Comparison of ENCODE assay signal across 1 cellular context in genomic region chr17:55273579-55274370, GRCh38.
TF ChIP-seq lines count a peak whose summit lies in the region.

No MANE protein-coding gene starts in this region.

TF ChIP-seq in HepG2, 621 proteins besides CTCF, POLR2A, EP300 and RAD21 (continued from another document and continues in another):
- 0 out of 2 replicates have a peak, but pooled peaks have one; percentile 48 for TF ChIP-seq ZNF609 (CRISPR knock-in tag; IDR thresholded peaks at IDR 0.05; ENCODE audit: borderline replicate concordance)
- TF ChIP-seq KDM2A (CRISPR knock-in tag; IDR thresholded peaks at IDR 0.05; ENCODE audit: borderline replicate concordance, low read depth): 0 out of 2 replicates have a peak, but pooled peaks have one; percentile 15
- TF ChIP-seq RARG (CRISPR knock-in tag; IDR thresholded peaks at IDR 0.05; ENCODE audit: low read depth): peak; percentile 54; the same call in 1 of the 2 replicates
- TF ChIP-seq ZNF232 (CRISPR knock-in tag; IDR thresholded peaks at IDR 0.05; ENCODE audit: borderline replicate concordance): peak; percentile 31; the same call in 1 of the 2 replicates
- TF ChIP-seq ZNF205 (CRISPR knock-in tag; IDR thresholded peaks at IDR 0.05): 0 out of 2 replicates have a peak, but pooled peaks have one; percentile 15
- 0 out of 2 replicates have a peak, but pooled peaks have one; percentile 7 for TF ChIP-seq KAT7 (CRISPR knock-in tag; IDR thresholded peaks at IDR 0.05; ENCODE audit: borderline replicate concordance)
- TF ChIP-seq ZNF34 (CRISPR knock-in tag; IDR thresholded peaks at IDR 0.05; ENCODE audit: borderline replicate concordance): 0 out of 2 replicates have a peak, but pooled peaks have one; percentile 46
- 0 out of 2 replicates have a peak, but pooled peaks have one; percentile 24 for TF ChIP-seq ZMAT3 (CRISPR knock-in tag; conservative IDR thresholded peaks at IDR 0.05)
- no peak for TF ChIP-seq ATF2 (CRISPR knock-in tag; IDR thresholded peaks at IDR 0.05)
- TF ChIP-seq CBFB (CRISPR knock-in tag; IDR thresholded peaks at IDR 0.05): peak; percentile 22; the same call in 1 of the 2 replicates
- no peak for TF ChIP-seq ZIK1 (CRISPR knock-in tag; IDR thresholded peaks at IDR 0.05; ENCODE audit: borderline replicate concordance, low read depth)
- no peak for TF ChIP-seq TRIM24 (CRISPR knock-in tag; IDR thresholded peaks at IDR 0.05)
- TF ChIP-seq ZBTB20 (CRISPR knock-in tag; IDR thresholded peaks at IDR 0.05; ENCODE audit: borderline replicate concordance, low read depth): no peak
- peak in 1 of 2 experiments; percentile 26; a peak in 1 of 4 replicates for TF ChIP-seq REST (IDR thresholded peaks at IDR 0.05; ENCODE audit: borderline replicate concordance in 1 of 2, low read depth in 1 of 2, low read length in 2 of 2)
- TF ChIP-seq NFAT5 (CRISPR knock-in tag; IDR thresholded peaks at IDR 0.05): 0 out of 2 replicates have a peak, but pooled peaks have one; percentile 41
- TF ChIP-seq SPEN (CRISPR knock-in tag; IDR thresholded peaks at IDR 0.05; ENCODE audit: low read depth): 0 out of 2 replicates have a peak, but pooled peaks have one; percentile 25
- TF ChIP-seq, protein P1, sequence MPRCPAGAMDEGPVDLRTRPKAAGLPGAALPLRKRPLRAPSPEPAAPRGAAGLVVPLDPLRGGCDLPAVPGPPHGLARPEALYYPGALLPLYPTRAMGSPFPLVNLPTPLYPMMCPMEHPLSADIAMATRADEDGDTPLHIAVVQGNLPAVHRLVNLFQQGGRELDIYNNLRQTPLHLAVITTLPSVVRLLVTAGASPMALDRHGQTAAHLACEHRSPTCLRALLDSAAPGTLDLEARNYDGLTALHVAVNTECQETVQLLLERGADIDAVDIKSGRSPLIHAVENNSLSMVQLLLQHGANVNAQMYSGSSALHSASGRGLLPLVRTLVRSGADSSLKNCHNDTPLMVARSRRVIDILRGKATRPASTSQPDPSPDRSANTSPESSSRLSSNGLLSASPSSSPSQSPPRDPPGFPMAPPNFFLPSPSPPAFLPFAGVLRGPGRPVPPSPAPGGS (CRISPR knock-in tag; IDR thresholded peaks at IDR 0.05): peak; percentile 8; the same call in 1 of the 2 replicates
- TF ChIP-seq TSC22D2 (CRISPR knock-in tag; IDR thresholded peaks at IDR 0.05; ENCODE audit: borderline replicate concordance): peak; percentile 28; the same call in 1 of the 2 replicates
- no peak for TF ChIP-seq SAP130 (CRISPR knock-in tag; IDR thresholded peaks at IDR 0.05; ENCODE audit: low read depth)
- TF ChIP-seq ZNF275 (CRISPR knock-in tag; IDR thresholded peaks at IDR 0.05; ENCODE audit: borderline replicate concordance): no peak
- peak; percentile 29; the same call in 1 of the 2 replicates for TF ChIP-seq HOXA3 (CRISPR knock-in tag; IDR thresholded peaks at IDR 0.05)
- TF ChIP-seq MAZ (IDR thresholded peaks at IDR 0.05; ENCODE audit: borderline replicate concordance, low read depth, low read length): no peak
- TF ChIP-seq MAZ (CRISPR knock-in tag; IDR thresholded peaks at IDR 0.05; ENCODE audit: low read depth): peak; percentile 45; the same call in 1 of the 2 replicates
- TF ChIP-seq ZNF121 (CRISPR knock-in tag; IDR thresholded peaks at IDR 0.05): 0 out of 2 replicates have a peak, but pooled peaks have one; percentile 15
- TF ChIP-seq AGO2 (optimal IDR thresholded peaks at IDR 0.05; ENCODE audit: low read depth, low read length): peak; percentile 87
- TF ChIP-seq ZNF816 (CRISPR knock-in tag; IDR thresholded peaks at IDR 0.05; ENCODE audit: borderline replicate concordance): peak; percentile 31; the same call in 1 of the 2 replicates
- peak; percentile 17; the same call in 1 of the 2 replicates for TF ChIP-seq TAF1 (CRISPR knock-in tag; IDR thresholded peaks at IDR 0.05)
- TF ChIP-seq ZNF350 (CRISPR knock-in tag; IDR thresholded peaks at IDR 0.05; ENCODE audit: borderline replicate concordance, low read depth): peak; percentile 45; the same call in 1 of the 2 replicates
- peak; percentile 69; the same call in 1 of the 2 replicates for TF ChIP-seq ZNF563 (CRISPR knock-in tag; IDR thresholded peaks at IDR 0.05)
- TF ChIP-seq BORCS8-MEF2B (CRISPR knock-in tag; IDR thresholded peaks at IDR 0.05): peak; percentile 31; the same call in 1 of the 2 replicates
- TF ChIP-seq, protein P2, sequence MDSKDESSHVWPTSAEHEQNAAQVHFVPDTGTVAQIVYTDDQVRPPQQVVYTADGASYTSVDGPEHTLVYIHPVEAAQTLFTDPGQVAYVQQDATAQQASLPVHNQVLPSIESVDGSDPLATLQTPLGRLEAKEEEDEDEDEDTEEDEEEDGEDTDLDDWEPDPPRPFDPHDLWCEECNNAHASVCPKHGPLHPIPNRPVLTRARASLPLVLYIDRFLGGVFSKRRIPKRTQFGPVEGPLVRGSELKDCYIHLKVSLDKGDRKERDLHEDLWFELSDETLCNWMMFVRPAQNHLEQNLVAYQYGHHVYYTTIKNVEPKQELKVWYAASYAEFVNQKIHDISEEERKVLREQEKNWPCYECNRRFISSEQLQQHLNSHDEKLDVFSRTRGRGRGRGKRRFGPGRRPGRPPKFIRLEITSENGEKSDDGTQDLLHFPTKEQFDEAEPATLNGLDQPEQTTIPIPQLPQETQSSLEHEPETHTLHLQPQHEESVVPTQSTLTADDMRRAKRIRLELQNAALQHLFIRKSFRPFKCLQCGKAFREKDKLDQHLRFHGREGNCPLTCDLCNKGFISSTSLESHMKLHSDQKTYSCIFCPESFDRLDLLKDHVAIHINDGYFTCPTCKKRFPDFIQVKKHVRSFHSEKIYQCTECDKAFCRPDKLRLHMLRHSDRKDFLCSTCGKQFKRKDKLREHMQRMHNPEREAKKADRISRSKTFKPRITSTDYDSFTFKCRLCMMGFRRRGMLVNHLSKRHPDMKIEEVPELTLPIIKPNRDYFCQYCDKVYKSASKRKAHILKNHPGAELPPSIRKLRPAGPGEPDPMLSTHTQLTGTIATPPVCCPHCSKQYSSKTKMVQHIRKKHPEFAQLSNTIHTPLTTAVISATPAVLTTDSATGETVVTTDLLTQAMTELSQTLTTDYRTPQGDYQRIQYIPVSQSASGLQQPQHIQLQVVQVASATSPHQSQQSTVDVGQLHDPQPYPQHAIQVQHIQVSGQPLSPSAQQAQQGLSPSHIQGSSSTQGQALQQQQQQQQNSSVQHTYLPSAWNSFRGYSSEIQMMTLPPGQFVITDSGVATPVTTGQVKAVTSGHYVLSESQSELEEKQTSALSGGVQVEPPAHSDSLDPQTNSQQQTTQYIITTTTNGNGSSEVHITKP (CRISPR knock-in tag; IDR thresholded peaks at IDR 0.05; ENCODE audit: low read depth): no peak
- no peak for TF ChIP-seq ZKSCAN8 (CRISPR knock-in tag; IDR thresholded peaks at IDR 0.05; ENCODE audit: borderline replicate concordance)
- TF ChIP-seq U2AF2 (IDR thresholded peaks at IDR 0.05; ENCODE audit: low read depth, low read length): no peak
